Comparison of ENCODE assay signal across 25 cellular contexts in the genomic region with DNA sequence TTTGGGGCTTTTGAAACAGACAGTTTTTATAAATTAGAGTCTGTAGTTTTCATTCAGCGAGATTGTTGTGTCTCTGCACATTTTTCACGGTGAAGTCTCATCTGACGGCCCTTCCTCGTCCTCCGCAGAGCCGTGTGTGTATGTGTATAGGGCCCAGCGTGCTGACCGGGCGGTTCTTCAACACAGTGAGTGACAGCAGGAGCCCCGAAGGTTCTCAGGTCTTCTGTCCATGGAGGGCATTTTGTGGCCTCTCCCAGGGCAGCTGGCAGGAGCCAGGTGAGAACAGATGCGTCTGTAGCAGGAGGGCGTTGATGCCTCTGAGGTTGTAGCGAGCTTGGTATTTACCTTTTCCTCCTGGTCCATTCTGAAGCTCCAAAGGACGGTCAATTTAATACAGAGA.
DNase-seq lines count a peak whose midpoint lies in the region; ATAC-seq, FAIRE-seq and TF ChIP-seq lines count a peak whose summit lies in the region.
"Had no signal": no experiment of that assay in that cellular context is flagged by ENCODE, and none has a peak within 500 bp of the region (broad histone marks: within the 10 kb centered on the region; RNA-seq: fewer than 3 reads in every experiment).

No MANE protein-coding gene starts in this region.

- TF ChIP-seq EP300 in A549 (IDR thresholded peaks at IDR 0.05) (no peak), sigmoid colon (IDR thresholded peaks at IDR 0.05) (no peak)

- peaks cover 5% of the 10 kb centered on the region for H3K4me1 Mint-ChIP-seq in CD14-positive monocyte
- H3K4me1 Mint-ChIP-seq in activated B cell treated with CpG ODN at 0.5 μM for 24 hours: peaks cover 11% of the 10 kb centered on the region

- intact Hi-C loops in CD14-positive monocyte (cut with micrococcal nuclease): loop anchor here (5.0 to 10.0 kb wide), 4 partner anchors 115 to 297 kb away; a partner anchor contains a TSS
- intact Hi-C loops in activated B cell treated with CpG ODN at 0.5 μM for 24 hours (cut with micrococcal nuclease): loop anchor here (2.0 to 10.0 kb wide), 4 partner anchors 102 to 635 kb away; a partner anchor contains a TSS
- intact Hi-C loops in sigmoid colon (cut with DNase I): loop anchor here (2.0 to 10.0 kb wide), 6 partner anchors 45 to 715 kb away; a partner anchor contains a TSS

- no peak overlapping the region for H3K27ac ChIP-seq in A549
- no peak overlapping the region for H3K27ac ChIP-seq in sigmoid colon
- H3K27ac ChIP-seq in effector memory CD4-positive, alpha-beta T cell (ENCODE audit: insufficient read depth, low read length, poor library complexity, severe bottlenecking): no peak overlapping the region

- no peak for TF ChIP-seq POLR2A in A549 (IDR thresholded peaks at IDR 0.05; ENCODE audit: low read length)
- no peak for TF ChIP-seq POLR2A in sigmoid colon (IDR thresholded peaks at IDR 0.05)

- H3K4me3 ChIP-seq in A549 (no peak overlapping the region), sigmoid colon (no peak overlapping the region)
- no peak overlapping the region for H3K4me3 ChIP-seq in effector memory CD4-positive, alpha-beta T cell (ENCODE audit: insufficient read depth, low read depth, low read length, poor library complexity, severe bottlenecking)

- ATAC-seq in A549: no peak
- ATAC-seq in activated B cell treated with CpG ODN at 0.5 μM for 24 hours (ENCODE audit: low read depth): no peak
- no peak for ATAC-seq in HG03025 (IDR thresholded peaks at IDR 0.05; ENCODE audit: low FRiP score, unreplicated experiment)
- no peak for ATAC-seq in HG03097 (IDR thresholded peaks at IDR 0.05; ENCODE audit: low FRiP score, unreplicated experiment)
- ATAC-seq: HepG2 had no signal

- H3K36me3 ChIP-seq in sigmoid colon: no peaks in the 10 kb centered on the region
- H3K36me3 ChIP-seq in effector memory CD4-positive, alpha-beta T cell (ENCODE audit: control insufficient read depth, insufficient read depth, low read length): no peaks in the 10 kb centered on the region

- H3K9me3 Mint-ChIP-seq in CD14-positive monocyte (peaks cover 0 to 5% (median 2%) of the 10 kb centered on the region in 7 donors), activated B cell treated with CpG ODN at 0.5 μM for 24 hours (no peaks in the 10 kb centered on the region)

- H3K36me3 Mint-ChIP-seq in CD14-positive monocyte: no peaks in the 10 kb centered on the region
- H3K36me3 Mint-ChIP-seq in activated B cell treated with CpG ODN at 0.5 μM for 24 hours (ENCODE audit: low read depth): no peaks in the 10 kb centered on the region
- H3K36me3 Mint-ChIP-seq: CD4-positive, CD25-positive, alpha-beta regulatory T cell had no signal

- H3K4me2 ChIP-seq in A549: no peak overlapping the region

- 72% methylated on average over 14 of the region's 14 CpGs for WGBS in A549 (ENCODE audit: missing lambda C conversion rate)
- 85 to 88% methylated on average over 14 of the region's 14 CpGs for WGBS in sigmoid colon, 2 donors

- peaks cover under 1% of the 10 kb centered on the region; the same call in 1 of the 3 replicates for H3K4me1 ChIP-seq in A549
- H3K4me1 ChIP-seq in sigmoid colon: peaks cover 0 to 9% (median under 1%) of the 10 kb centered on the region in 4 donors
- peaks cover 4% of the 10 kb centered on the region for H3K4me1 ChIP-seq in effector memory CD4-positive, alpha-beta T cell (ENCODE audit: control insufficient read depth, insufficient read depth, low read length, poor library complexity, severe bottlenecking)

- no peak for TF ChIP-seq CTCF in A549 (IDR thresholded peaks at IDR 0.05)
- TF ChIP-seq CTCF in CD14-positive monocyte (IDR thresholded peaks at IDR 0.05): no peak
- no peak for TF ChIP-seq CTCF in activated B cell treated with CpG ODN at 0.5 μM for 24 hours (IDR thresholded peaks at IDR 0.05)
- TF ChIP-seq CTCF in sigmoid colon (IDR thresholded peaks at IDR 0.05): no peak

- TF ChIP-seq RAD21 in A549 (conservative IDR thresholded peaks at IDR 0.05 in 1 of 2, IDR thresholded peaks at IDR 0.05 in 1 of 2): no peak

- peaks cover 12 to 22% (median 14%) of the 10 kb centered on the region in 3 donors for H3K27me3 ChIP-seq in sigmoid colon
- peaks cover 19% of the 10 kb centered on the region for H3K27me3 ChIP-seq in effector memory CD4-positive, alpha-beta T cell (replicated peaks; ENCODE audit: control insufficient read depth, insufficient read depth, low read length, poor library complexity, severe bottlenecking)

- CTCF ChIA-PET in A549 (lab: Yijun Ruan, JAX): interaction anchor here (0.9 to 7.3 kb wide), 7 partner anchors 16 to 471 kb away, joined by 3 to 75 read pairs (median 5); no protein-coding TSS in a partner anchor
- CTCF ChIA-PET in activated B cell treated with CpG ODN at 0.5 μM for 24 hours (lab: Charles Lee): interaction anchor here (1.4 kb wide), 1 partner anchor 160 kb away, joined by 5 read pairs; no protein-coding TSS in a partner anchor

- DNase-seq in A549 (ENCODE audit: low read depth in 1 of 2, low spot score in 1 of 2) (no peak), CD14-positive monocyte (ENCODE audit: low spot score) (no peak), activated B cell treated with CpG ODN at 0.5 μM for 24 hours (peak; percentile 7), sigmoid colon (peak; percentile 38)
- no peak for DNase-seq in effector memory CD4-positive, alpha-beta T cell
- DNase-seq: ACHN; AML-193; CD4-positive, CD25-positive, alpha-beta regulatory T cell; DMS53; EL; GOT3; KG1; NCI-H1436 treated with DMSO at 0.1 percent for 48 hours; NCI-H2081; NCI-H446 treated with DMSO at 0.1 percent for 48 hours; NCI-H69; NK-92 treated with Interleukin-12 subunit alpha and Interleukin-12 subunit beta, amount 100 ng/mL, for 24 hours; Right ventricle myocardium superior; SW 1271 had no signal

- FAIRE-seq in A549 (lab: Jason Lieb, UNC): no peak
- FAIRE-seq: GM12892, GM18507, HepG2, RCC 7860 had no signal

- POLR2A ChIA-PET in A549 (lab: Yijun Ruan, JAX): no interaction called here
- POLR2A ChIA-PET in activated B cell treated with CpG ODN at 0.5 μM for 24 hours (lab: Charles Lee): no interaction called here

- H3K4me3 Mint-ChIP-seq in CD14-positive monocyte (no peak overlapping the region), activated B cell treated with CpG ODN at 0.5 μM for 24 hours (no peak overlapping the region)

- no peaks in the 10 kb centered on the region for H3K9me3 ChIP-seq in A549
- H3K9me3 ChIP-seq in sigmoid colon: no peaks in the 10 kb centered on the region
- H3K9me3 ChIP-seq in effector memory CD4-positive, alpha-beta T cell (ENCODE audit: control insufficient read depth, low read length): no peaks in the 10 kb centered on the region

- peaks cover 34 to 60% (median 40%) of the 10 kb centered on the region in 3 donors for H3K27me3 Mint-ChIP-seq in CD14-positive monocyte (ENCODE audit: low read depth in 3 of 3)
- H3K27me3 Mint-ChIP-seq in activated B cell treated with CpG ODN at 0.5 μM for 24 hours: peaks cover 12% of the 10 kb centered on the region

- H3K27ac Mint-ChIP-seq in CD14-positive monocyte (peak overlapping the region in 4 of 7 donors; percentile 2 to 56 (median 20)), activated B cell treated with CpG ODN at 0.5 μM for 24 hours (no peak overlapping the region)
- H3K27ac Mint-ChIP-seq: CD4-positive, CD25-positive, alpha-beta regulatory T cell had no signal

TF ChIP-seq in A549, 52 proteins besides CTCF, POLR2A, EP300 and RAD21:
- TF ChIP-seq MYC (IDR thresholded peaks at IDR 0.05; ENCODE audit: borderline replicate concordance, low read length) (no peak), NFE2L2 (conservative IDR thresholded peaks at IDR 0.05; ENCODE audit: low read length) (no peak), MAFK (IDR thresholded peaks at IDR 0.05; ENCODE audit: partially characterized antibody) (peak; percentile 31), RARB (CRISPR knock-in tag; IDR thresholded peaks at IDR 0.05) (no peak)

Comparison
In these comparisons a context has a peak if more than half of its experiments do, and no peak if none do; other contexts are left out.
1. DNase-seq: peak in activated B cell treated with CpG ODN at 0.5 μM for 24 hours (single experiment) and sigmoid colon (single experiment); none in A549 (0 of 2), CD14-positive monocyte (single experiment) and effector memory CD4-positive, alpha-beta T cell (0 of 3).